ENCODE assay signal across 16 cellular contexts in the genomic region with DNA sequence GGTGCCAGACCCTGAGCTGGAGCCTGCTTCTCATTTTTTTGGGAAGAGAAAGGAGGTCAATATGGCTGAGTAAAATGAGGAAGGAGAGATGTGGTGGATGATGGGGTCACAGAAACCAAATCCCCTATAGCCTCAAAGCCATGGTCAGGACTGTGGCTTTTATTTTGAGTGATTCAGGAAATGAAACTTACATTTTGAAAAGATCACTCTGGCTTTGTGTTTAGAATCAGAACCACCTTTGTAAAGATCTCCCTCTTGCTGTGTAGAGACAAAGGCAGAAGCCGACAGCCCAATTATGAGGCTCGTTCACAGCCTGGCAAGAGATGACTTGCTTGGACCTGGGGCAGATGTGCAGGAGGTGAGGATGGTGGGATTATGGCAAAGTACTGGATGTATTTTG.
DNase-seq lines count a peak whose midpoint lies in the region; ATAC-seq and TF ChIP-seq lines count a peak whose summit lies in the region.
"Had no signal": no experiment of that assay in that cellular context is flagged by ENCODE, and none has a peak within 500 bp of the region (broad histone marks: within the 10 kb centered on the region; RNA-seq: fewer than 3 reads in every experiment).

No MANE protein-coding gene starts in this region.

- DNase-seq in GM12864 (ENCODE audit: low read depth) = peak; percentile 0
- peak; percentile 17 for DNase-seq in MM.1S
- peak; percentile 72 for DNase-seq in NOMO-1 treated with dmso at 0.1 percent for 144 hours (lab: John Stamatoyannopoulos, UW; ENCODE audit: unreplicated experiment)
- no peak for DNase-seq in stimulated activated naive B cell treated with anti-CD40 and anti-IgM and Interleukin-4, amounts not matched to agents 10 μg/mL and 1 μg/mL and 100 μg/mL, for 72 hours
- DNase-seq in NCI-H69 (lab: John Stamatoyannopoulos, UW) = no peak
- no peak for DNase-seq in CD8-positive, alpha-beta memory T cell
- DNase-seq: CD8-positive, alpha-beta T cell; DMS79 treated with DMSO at 0.1 percent for 48 hours; H7; NCI-H1048; NCI-H146; NCI-H2081; NCI-H510A treated with DMSO at 0.1 percent for 48 hours had no signal

- H4K20me1 ChIP-seq in MM.1S (ENCODE audit: insufficient read depth, low read length) = no peaks in the 10 kb centered on the region

- H3K4me3 ChIP-seq in GM12864 (ENCODE audit: low read depth, low read length) (no peak overlapping the region), MM.1S (ENCODE audit: low read length) (no peak overlapping the region)
- no peak overlapping the region for H3K4me3 ChIP-seq in CD8-positive, alpha-beta memory T cell (ENCODE audit: low read length)

- POLR2A ChIA-PET in CD8-positive, alpha-beta memory T cell (lab: Charles Lee) = no interaction called here

- no peak overlapping the region for H2AFZ ChIP-seq in MM.1S (ENCODE audit: low read length)

- peaks cover 17% of the 10 kb centered on the region for H3K4me1 ChIP-seq in MM.1S (ENCODE audit: low read length)
- no peaks in the 10 kb centered on the region for H3K4me1 ChIP-seq in CD8-positive, alpha-beta memory T cell (ENCODE audit: insufficient read depth, low read length)

- peaks cover 9 to 14% of the 10 kb centered on the region in 2 donors for H3K27me3 Mint-ChIP-seq in stimulated activated naive B cell treated with anti-CD40 and anti-IgM and Interleukin-4, amounts not matched to agents 10 μg/mL and 1 μg/mL and 100 μg/mL, for 72 hours
- H3K27me3 Mint-ChIP-seq in CD8-positive, alpha-beta memory T cell = peaks cover 0 to 3% of the 10 kb centered on the region in 2 donors

- no peak overlapping the region for H3K27ac ChIP-seq in MM.1S (ENCODE audit: low read length)
- no peak overlapping the region for H3K27ac ChIP-seq in CD8-positive, alpha-beta memory T cell (ENCODE audit: low read depth, low read length)
- H3K27ac ChIP-seq: RWPE1 had no signal

- H3F3A ChIP-seq in MM.1S (ENCODE audit: insufficient read depth, low read length) = no peaks in the 10 kb centered on the region

- H3K9me2 ChIP-seq in MM.1S (replicated peaks; ENCODE audit: insufficient read depth, low read length) = no peaks in the 10 kb centered on the region

- no peaks in the 10 kb centered on the region for H3K36me3 Mint-ChIP-seq in stimulated activated naive B cell treated with anti-CD40 and anti-IgM and Interleukin-4, amounts not matched to agents 10 μg/mL and 1 μg/mL and 100 μg/mL, for 72 hours
- H3K36me3 Mint-ChIP-seq in CD8-positive, alpha-beta memory T cell = no peaks in the 10 kb centered on the region
- H3K36me3 Mint-ChIP-seq: CD8-positive, alpha-beta T cell had no signal

- no peak overlapping the region for H3K9ac ChIP-seq in MM.1S (ENCODE audit: low read length)

- no peaks in the 10 kb centered on the region for H3K36me3 ChIP-seq in MM.1S (replicated peaks; ENCODE audit: insufficient read depth, low read length)
- no peaks in the 10 kb centered on the region for H3K36me3 ChIP-seq in CD8-positive, alpha-beta memory T cell (ENCODE audit: insufficient read depth, low read length)

- H3K9me3 ChIP-seq in MM.1S (replicated peaks; ENCODE audit: insufficient read depth, low read length) = no peaks in the 10 kb centered on the region
- H3K9me3 ChIP-seq in CD8-positive, alpha-beta memory T cell (ENCODE audit: low read length) = no peaks in the 10 kb centered on the region

- CTCF ChIA-PET in CD8-positive, alpha-beta memory T cell (lab: Charles Lee) = no interaction called here

- H3K4me2 ChIP-seq in MM.1S (ENCODE audit: low read depth, low read length) = peak overlapping the region; percentile 40

- no peak overlapping the region for H3K4me3 Mint-ChIP-seq in stimulated activated naive B cell treated with anti-CD40 and anti-IgM and Interleukin-4, amounts not matched to agents 10 μg/mL and 1 μg/mL and 100 μg/mL, for 72 hours
- no peak overlapping the region for H3K4me3 Mint-ChIP-seq in CD8-positive, alpha-beta memory T cell
- H3K4me3 Mint-ChIP-seq: B cell; CD8-positive, alpha-beta T cell had no signal

- H3K27ac Mint-ChIP-seq in stimulated activated naive B cell treated with anti-CD40 and anti-IgM and Interleukin-4, amounts not matched to agents 10 μg/mL and 1 μg/mL and 100 μg/mL, for 72 hours = no peak overlapping the region
- no peak overlapping the region for H3K27ac Mint-ChIP-seq in CD8-positive, alpha-beta memory T cell
- H3K27ac Mint-ChIP-seq: B cell; CD8-positive, alpha-beta T cell had no signal

- TF ChIP-seq CTCF in GM12864 (IDR thresholded peaks at IDR 0.05; ENCODE audit: low read depth, low read length, missing control alignments) = no peak
- no peak for TF ChIP-seq CTCF in MM.1S (IDR thresholded peaks at IDR 0.05; ENCODE audit: low read length)

- H3K9me3 Mint-ChIP-seq in stimulated activated naive B cell treated with anti-CD40 and anti-IgM and Interleukin-4, amounts not matched to agents 10 μg/mL and 1 μg/mL and 100 μg/mL, for 72 hours = no peaks in the 10 kb centered on the region
- peaks cover 0 to 8% (median 0%) of the 10 kb centered on the region in 5 donors for H3K9me3 Mint-ChIP-seq in CD8-positive, alpha-beta memory T cell
- H3K9me3 Mint-ChIP-seq: CD8-positive, alpha-beta T cell had no signal

- peaks cover 2 to 10% of the 10 kb centered on the region in 2 donors for H3K4me1 Mint-ChIP-seq in stimulated activated naive B cell treated with anti-CD40 and anti-IgM and Interleukin-4, amounts not matched to agents 10 μg/mL and 1 μg/mL and 100 μg/mL, for 72 hours
- no peaks in the 10 kb centered on the region for H3K4me1 Mint-ChIP-seq in CD8-positive, alpha-beta memory T cell
- H3K4me1 Mint-ChIP-seq: B cell had no signal

- H3K27me3 ChIP-seq in MM.1S (replicated peaks; ENCODE audit: insufficient read depth, low read length) = no peaks in the 10 kb centered on the region
- H3K27me3 ChIP-seq in CD8-positive, alpha-beta memory T cell (ENCODE audit: insufficient read depth, low read length, poor library complexity, severe bottlenecking) = no peaks in the 10 kb centered on the region

- peak; percentile 73 to 81 for ATAC-seq in stimulated activated naive B cell treated with anti-CD40 and anti-IgM and Interleukin-4, amounts not matched to agents 10 μg/mL and 1 μg/mL and 100 μg/mL, for 72 hours (replicated peaks)
- ATAC-seq in HG03442 (IDR thresholded peaks at IDR 0.05; ENCODE audit: unreplicated experiment) = no peak
- ATAC-seq: CD8-positive, alpha-beta T cell had no signal

- no peaks in the 10 kb centered on the region for H3K79me2 ChIP-seq in MM.1S (ENCODE audit: low read length)

Comparison
In these comparisons a context has a peak if more than half of its experiments do, and no peak if none do; other contexts are left out.
1. DNase-seq: peak in GM12864 (single experiment), MM.1S (single experiment) and NOMO-1 treated with dmso at 0.1 percent for 144 hours (single experiment); none in stimulated activated naive B cell treated with anti-CD40 and anti-IgM and Interleukin-4, amounts not matched to agents 10 μg/mL and 1 μg/mL and 100 μg/mL, for 72 hours (single experiment), NCI-H69 (single experiment) and CD8-positive, alpha-beta memory T cell (0 of 5).